In the genomic region with DNA sequence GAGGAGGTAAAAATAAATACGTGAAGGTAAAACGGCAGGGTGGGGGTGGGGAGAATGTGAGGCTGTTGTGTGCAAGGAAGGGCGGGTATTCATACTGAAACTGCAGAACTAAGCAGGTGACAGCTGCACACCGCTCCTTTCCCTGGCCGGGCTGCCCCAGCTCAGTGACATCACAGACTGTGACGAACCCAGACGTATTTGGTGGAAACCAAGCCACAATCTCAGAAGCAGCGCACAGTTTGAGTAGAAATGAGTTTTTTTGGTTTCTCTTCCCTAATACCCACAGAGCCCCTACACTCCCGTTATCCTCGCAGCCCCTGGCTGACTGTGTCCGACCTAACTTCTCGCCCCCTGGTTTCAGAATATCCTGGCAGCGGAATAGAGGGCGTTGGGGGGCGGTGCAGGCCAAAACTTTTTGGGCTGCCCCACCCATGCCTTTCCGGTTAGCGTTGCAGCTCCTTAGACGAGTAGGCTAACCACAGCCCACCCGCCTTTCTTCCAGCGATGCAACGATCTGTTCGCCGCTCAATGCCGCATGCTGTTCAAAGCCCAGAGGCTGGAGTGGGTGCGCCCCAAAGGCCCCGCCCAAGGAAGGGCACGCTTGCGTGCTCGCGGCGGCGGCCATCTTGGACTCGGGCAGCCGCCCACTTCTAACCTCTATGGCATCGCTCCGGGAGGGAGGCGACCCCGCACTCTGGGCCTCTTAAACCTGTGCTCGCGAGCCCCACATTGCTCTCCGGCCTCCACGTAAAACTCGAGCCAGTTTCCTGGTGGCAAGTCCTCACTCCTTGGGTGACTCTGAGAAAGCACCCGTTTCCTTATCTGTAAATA, we compare ENCODE assay signal across 1 cellular context.
TF ChIP-seq lines count a peak whose summit lies in the region.

No MANE protein-coding gene starts in this region.

TF ChIP-seq in K562, 482 proteins besides CTCF, POLR2A, EP300 and RAD21 (continued from another document and continues in another):
- TF ChIP-seq, protein P1, sequence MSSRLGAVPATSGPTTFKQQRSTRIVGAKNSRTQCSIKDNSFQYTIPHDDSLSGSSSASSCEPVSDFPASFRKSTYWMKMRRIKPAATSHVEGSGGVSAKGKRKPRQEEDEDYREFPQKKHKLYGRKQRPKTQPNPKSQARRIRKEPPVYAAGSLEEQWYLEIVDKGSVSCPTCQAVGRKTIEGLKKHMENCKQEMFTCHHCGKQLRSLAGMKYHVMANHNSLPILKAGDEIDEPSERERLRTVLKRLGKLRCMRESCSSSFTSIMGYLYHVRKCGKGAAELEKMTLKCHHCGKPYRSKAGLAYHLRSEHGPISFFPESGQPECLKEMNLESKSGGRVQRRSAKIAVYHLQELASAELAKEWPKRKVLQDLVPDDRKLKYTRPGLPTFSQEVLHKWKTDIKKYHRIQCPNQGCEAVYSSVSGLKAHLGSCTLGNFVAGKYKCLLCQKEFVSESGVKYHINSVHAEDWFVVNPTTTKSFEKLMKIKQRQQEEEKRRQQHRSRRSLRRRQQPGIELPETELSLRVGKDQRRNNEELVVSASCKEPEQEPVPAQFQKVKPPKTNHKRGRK (tag; IDR thresholded peaks at IDR 0.05), result no peak
- TF ChIP-seq POLR2AphosphoS5 (IDR thresholded peaks at IDR 0.05; ENCODE audit: control insufficient read depth, insufficient read depth, low read depth, low read length) (0 out of 2 replicates have a peak, but pooled peaks have one; percentile 25), NBN (IDR thresholded peaks at IDR 0.05; ENCODE audit: low read depth) (0 out of 2 replicates have a peak, but pooled peaks have one; percentile 31), HNRNPLL (IDR thresholded peaks at IDR 0.05; ENCODE audit: low read depth, low read length, poor library complexity, severe bottlenecking) (peak; percentile 25), DPF2 (IDR thresholded peaks at IDR 0.05) (peak; percentile 49; the same call in 1 of the 2 replicates), SAP30 (IDR thresholded peaks at IDR 0.05; ENCODE audit: borderline replicate concordance, insufficient read depth, low read depth, low read length, poor library complexity, severe bottlenecking) (peak; percentile 78), POLR2H (tag; IDR thresholded peaks at IDR 0.05; ENCODE audit: low read depth) (no peak), ARHGAP35 (IDR thresholded peaks at IDR 0.05; ENCODE audit: partially characterized antibody) (no peak), SIN3A (IDR thresholded peaks at IDR 0.05; ENCODE audit: borderline replicate concordance in 2 of 2, control insufficient read depth in 1 of 2, low read depth in 2 of 2, low read length in 2 of 2) (peak; percentile 55 to 93; a peak in 3 of 4 replicates), ZBTB1 (CRISPR knock-in tag; IDR thresholded peaks at IDR 0.05; ENCODE audit: borderline replicate concordance, low read depth) (no peak), KAT7 (CRISPR knock-in tag; IDR thresholded peaks at IDR 0.05; ENCODE audit: borderline replicate concordance) (peak; percentile 71; the same call in 1 of the 2 replicates), ZNF354B (CRISPR knock-in tag; IDR thresholded peaks at IDR 0.05) (no peak), NCOA1 (IDR thresholded peaks at IDR 0.05; ENCODE audit: low read depth) (peak; percentile 37; the same call in 1 of the 2 replicates), ZC3H4 (CRISPR knock-in tag; IDR thresholded peaks at IDR 0.05; ENCODE audit: borderline replicate concordance) (no peak), XRCC3 (IDR thresholded peaks at IDR 0.05) (no peak), CXXC5 (CRISPR knock-in tag; IDR thresholded peaks at IDR 0.05) (peak; percentile 86), MYC (IDR thresholded peaks at IDR 0.05; ENCODE audit: low read depth, low read length) (peak; percentile 83), MYC (CRISPR knock-in tag; IDR thresholded peaks at IDR 0.05; ENCODE audit: borderline replicate concordance, low read depth) (no peak; the same call in 1 of the 2 replicates), ZBTB17 (CRISPR knock-in tag; IDR thresholded peaks at IDR 0.05) (peak; percentile 72; the same call in 1 of the 2 replicates), LCOR (CRISPR knock-in tag; IDR thresholded peaks at IDR 0.05) (peak; percentile 93), ETV5 (CRISPR knock-in tag; IDR thresholded peaks at IDR 0.05; ENCODE audit: low read depth) (no peak), HCFC1 (IDR thresholded peaks at IDR 0.05; ENCODE audit: low read depth, low read length) (peak; percentile 85), CTBP1 (IDR thresholded peaks at IDR 0.05; ENCODE audit: borderline replicate concordance) (peak; percentile 70), PTRF (tag; IDR thresholded peaks at IDR 0.05) (no peak), HDAC2 (IDR thresholded peaks at IDR 0.05) (peak; percentile 67), FOXP1 (CRISPR knock-in tag; IDR thresholded peaks at IDR 0.05) (peak; percentile 87), KDM5B (IDR thresholded peaks at IDR 0.05; ENCODE audit: insufficient replicate concordance, low read depth, low read length) (peak; percentile 74), NR2C1 (IDR thresholded peaks at IDR 0.05) (no peak), NR2C1 (tag; IDR thresholded peaks at IDR 0.05) (peak; percentile 62; the same call in 1 of the 2 replicates)
- TF ChIP-seq, protein P2, sequence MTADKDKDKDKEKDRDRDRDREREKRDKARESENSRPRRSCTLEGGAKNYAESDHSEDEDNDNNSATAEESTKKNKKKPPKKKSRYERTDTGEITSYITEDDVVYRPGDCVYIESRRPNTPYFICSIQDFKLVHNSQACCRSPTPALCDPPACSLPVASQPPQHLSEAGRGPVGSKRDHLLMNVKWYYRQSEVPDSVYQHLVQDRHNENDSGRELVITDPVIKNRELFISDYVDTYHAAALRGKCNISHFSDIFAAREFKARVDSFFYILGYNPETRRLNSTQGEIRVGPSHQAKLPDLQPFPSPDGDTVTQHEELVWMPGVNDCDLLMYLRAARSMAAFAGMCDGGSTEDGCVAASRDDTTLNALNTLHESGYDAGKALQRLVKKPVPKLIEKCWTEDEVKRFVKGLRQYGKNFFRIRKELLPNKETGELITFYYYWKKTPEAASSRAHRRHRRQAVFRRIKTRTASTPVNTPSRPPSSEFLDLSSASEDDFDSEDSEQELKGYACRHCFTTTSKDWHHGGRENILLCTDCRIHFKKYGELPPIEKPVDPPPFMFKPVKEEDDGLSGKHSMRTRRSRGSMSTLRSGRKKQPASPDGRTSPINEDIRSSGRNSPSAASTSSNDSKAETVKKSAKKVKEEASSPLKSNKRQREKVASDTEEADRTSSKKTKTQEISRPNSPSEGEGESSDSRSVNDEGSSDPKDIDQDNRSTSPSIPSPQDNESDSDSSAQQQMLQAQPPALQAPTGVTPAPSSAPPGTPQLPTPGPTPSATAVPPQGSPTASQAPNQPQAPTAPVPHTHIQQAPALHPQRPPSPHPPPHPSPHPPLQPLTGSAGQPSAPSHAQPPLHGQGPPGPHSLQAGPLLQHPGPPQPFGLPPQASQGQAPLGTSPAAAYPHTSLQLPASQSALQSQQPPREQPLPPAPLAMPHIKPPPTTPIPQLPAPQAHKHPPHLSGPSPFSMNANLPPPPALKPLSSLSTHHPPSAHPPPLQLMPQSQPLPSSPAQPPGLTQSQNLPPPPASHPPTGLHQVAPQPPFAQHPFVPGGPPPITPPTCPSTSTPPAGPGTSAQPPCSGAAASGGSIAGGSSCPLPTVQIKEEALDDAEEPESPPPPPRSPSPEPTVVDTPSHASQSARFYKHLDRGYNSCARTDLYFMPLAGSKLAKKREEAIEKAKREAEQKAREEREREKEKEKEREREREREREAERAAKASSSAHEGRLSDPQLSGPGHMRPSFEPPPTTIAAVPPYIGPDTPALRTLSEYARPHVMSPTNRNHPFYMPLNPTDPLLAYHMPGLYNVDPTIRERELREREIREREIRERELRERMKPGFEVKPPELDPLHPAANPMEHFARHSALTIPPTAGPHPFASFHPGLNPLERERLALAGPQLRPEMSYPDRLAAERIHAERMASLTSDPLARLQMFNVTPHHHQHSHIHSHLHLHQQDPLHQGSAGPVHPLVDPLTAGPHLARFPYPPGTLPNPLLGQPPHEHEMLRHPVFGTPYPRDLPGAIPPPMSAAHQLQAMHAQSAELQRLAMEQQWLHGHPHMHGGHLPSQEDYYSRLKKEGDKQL (CRISPR knock-in tag; IDR thresholded peaks at IDR 0.05; ENCODE audit: borderline replicate concordance), result no peak
- TF ChIP-seq, protein P3, sequence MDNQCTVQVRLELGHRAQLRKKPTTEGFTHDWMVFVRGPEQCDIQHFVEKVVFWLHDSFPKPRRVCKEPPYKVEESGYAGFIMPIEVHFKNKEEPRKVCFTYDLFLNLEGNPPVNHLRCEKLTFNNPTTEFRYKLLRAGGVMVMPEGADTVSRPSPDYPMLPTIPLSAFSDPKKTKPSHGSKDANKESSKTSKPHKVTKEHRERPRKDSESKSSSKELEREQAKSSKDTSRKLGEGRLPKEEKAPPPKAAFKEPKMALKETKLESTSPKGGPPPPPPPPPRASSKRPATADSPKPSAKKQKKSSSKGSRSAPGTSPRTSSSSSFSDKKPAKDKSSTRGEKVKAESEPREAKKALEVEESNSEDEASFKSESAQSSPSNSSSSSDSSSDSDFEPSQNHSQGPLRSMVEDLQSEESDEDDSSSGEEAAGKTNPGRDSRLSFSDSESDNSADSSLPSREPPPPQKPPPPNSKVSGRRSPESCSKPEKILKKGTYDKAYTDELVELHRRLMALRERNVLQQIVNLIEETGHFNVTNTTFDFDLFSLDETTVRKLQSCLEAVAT (IDR thresholded peaks at IDR 0.05), result peak in 1 of 2 experiments; percentile 10; a peak in 1 of 4 replicates
- TF ChIP-seq, protein P4, sequence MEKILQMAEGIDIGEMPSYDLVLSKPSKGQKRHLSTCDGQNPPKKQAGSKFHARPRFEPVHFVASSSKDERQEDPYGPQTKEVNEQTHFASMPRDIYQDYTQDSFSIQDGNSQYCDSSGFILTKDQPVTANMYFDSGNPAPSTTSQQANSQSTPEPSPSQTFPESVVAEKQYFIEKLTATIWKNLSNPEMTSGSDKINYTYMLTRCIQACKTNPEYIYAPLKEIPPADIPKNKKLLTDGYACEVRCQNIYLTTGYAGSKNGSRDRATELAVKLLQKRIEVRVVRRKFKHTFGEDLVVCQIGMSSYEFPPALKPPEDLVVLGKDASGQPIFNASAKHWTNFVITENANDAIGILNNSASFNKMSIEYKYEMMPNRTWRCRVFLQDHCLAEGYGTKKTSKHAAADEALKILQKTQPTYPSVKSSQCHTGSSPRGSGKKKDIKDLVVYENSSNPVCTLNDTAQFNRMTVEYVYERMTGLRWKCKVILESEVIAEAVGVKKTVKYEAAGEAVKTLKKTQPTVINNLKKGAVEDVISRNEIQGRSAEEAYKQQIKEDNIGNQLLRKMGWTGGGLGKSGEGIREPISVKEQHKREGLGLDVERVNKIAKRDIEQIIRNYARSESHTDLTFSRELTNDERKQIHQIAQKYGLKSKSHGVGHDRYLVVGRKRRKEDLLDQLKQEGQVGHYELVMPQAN (IDR thresholded peaks at IDR 0.05; ENCODE audit: borderline replicate concordance), result peak; percentile 88
- TF ChIP-seq, protein P5, sequence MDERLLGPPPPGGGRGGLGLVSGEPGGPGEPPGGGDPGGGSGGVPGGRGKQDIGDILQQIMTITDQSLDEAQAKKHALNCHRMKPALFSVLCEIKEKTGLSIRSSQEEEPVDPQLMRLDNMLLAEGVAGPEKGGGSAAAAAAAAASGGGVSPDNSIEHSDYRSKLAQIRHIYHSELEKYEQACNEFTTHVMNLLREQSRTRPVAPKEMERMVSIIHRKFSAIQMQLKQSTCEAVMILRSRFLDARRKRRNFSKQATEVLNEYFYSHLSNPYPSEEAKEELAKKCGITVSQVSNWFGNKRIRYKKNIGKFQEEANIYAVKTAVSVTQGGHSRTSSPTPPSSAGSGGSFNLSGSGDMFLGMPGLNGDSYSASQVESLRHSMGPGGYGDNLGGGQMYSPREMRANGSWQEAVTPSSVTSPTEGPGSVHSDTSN (CRISPR knock-in tag; IDR thresholded peaks at IDR 0.05; ENCODE audit: low read depth), result no peak
- TF ChIP-seq, protein P5 (tag; conservative IDR thresholded peaks at IDR 0.05; ENCODE audit: low read depth), result no peak
